In the genomic region with DNA sequence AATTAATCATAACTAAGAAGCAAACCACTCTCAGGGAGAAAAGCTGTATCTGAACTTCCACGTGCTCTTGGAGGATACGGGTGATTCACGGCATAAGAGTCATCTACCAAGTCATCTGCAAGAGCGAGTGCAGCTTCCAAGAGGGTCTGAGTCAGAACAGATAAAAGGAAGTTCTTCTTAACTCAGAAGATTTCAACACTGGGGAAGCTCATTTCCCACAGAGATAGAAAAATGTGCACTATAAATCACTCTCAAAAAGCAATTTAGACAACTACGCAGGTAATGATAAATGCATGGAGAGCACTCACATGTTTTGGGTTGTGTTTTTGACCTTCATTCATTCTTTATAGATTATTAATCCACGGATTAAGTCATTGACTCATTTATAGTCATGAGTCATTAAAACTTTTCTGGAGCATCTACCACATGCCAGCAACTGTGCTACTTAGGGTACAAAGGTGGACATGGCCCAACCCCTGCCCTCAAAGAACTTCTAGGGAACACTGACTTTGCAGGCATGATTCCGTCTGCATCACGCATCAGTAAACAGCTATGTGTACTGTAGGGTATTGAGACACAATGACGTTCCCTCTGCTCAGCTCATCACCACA, we compare ENCODE assay signal across 11 cellular contexts. TPM values are rescaled to one million over a fixed set of nuclear protein-coding genes. Genes with fewer than 3 reads are reported as not detected.
DNase-seq lines count a peak whose midpoint lies in the region; ATAC-seq and TF ChIP-seq lines count a peak whose summit lies in the region.
"Had no signal": no experiment of that assay in that cellular context is flagged by ENCODE, and none has a peak within 500 bp of the region (broad histone marks: within the 10 kb centered on the region; RNA-seq: fewer than 3 reads in every experiment).

No MANE protein-coding gene starts in this region.

- CTCF ChIA-PET in Panc1 (lab: Charles Lee) = no interaction called here

- intact Hi-C loops in Panc1 (cut with micrococcal nuclease; ENCODE audit: unreplicated experiment) (no loop called here), esophagus muscularis mucosa (cut with DNase I) (no loop called here)

- H3K36me3 ChIP-seq in Panc1 (ENCODE audit: control insufficient read depth, insufficient read depth, low read length) (no peaks in the 10 kb centered on the region), esophagus muscularis mucosa (no peaks in the 10 kb centered on the region)

- POLR2A ChIA-PET in Panc1 (lab: Charles Lee) = no interaction called here

- ATAC-seq in Panc1 = no peak
- ATAC-seq: GM23338 had no signal

- H3K27me3 ChIP-seq in Panc1 (ENCODE audit: control insufficient read depth, insufficient read depth, low read length) (peaks cover 4% of the 10 kb centered on the region; the same call in 1 of the 2 replicates), esophagus muscularis mucosa (peaks cover 0 to 8% (median 0%) of the 10 kb centered on the region in 4 donors)

- BruUV-seq in Panc1 (replicated peaks; lab: Mats Ljungman, UMichigan) = no TSS peak

- TF ChIP-seq EP300 in esophagus muscularis mucosa (IDR thresholded peaks at IDR 0.05) = no peak

- DNase-seq in H4 (ENCODE audit: low spot score) (peak; percentile 80), Panc1 (ENCODE audit: low read depth, low spot score) (peak; percentile 33), epithelial cell of esophagus (ENCODE audit: low read depth) (peak; percentile 99), pulmonary artery endothelial cell (ENCODE audit: low read depth, low spot score) (peak; percentile 22), DMS53 (lab: John Stamatoyannopoulos, UW) (no peak), esophagus muscularis mucosa (ENCODE audit: extremely low spot score) (no peak), cortex of kidney (lab: John Stamatoyannopoulos, UW) (no peak), NCI-H510A treated with DMSO at 0.1 percent for 48 hours (lab: John Stamatoyannopoulos, UW) (no peak)
- DNase-seq: central memory CD4-positive, alpha-beta T cell; occipital lobe had no signal

- no peak overlapping the region for H3K27ac ChIP-seq in Panc1 (ENCODE audit: low read length)
- H3K27ac ChIP-seq in esophagus muscularis mucosa (replicated peaks in 1 of 4) = no peak overlapping the region

- TF ChIP-seq POLR2A in esophagus muscularis mucosa (IDR thresholded peaks at IDR 0.05; ENCODE audit: low read depth) = no peak

- H3K4me1 ChIP-seq in Panc1 (ENCODE audit: control insufficient read depth, insufficient read depth, low read length) = no peaks in the 10 kb centered on the region
- no peaks in the 10 kb centered on the region for H3K4me1 ChIP-seq in esophagus muscularis mucosa

- no peak overlapping the region for H3K4me3 ChIP-seq in Panc1 (ENCODE audit: low read depth in 2 of 2, low read length in 2 of 2)
- H3K4me3 ChIP-seq in epithelial cell of esophagus (ENCODE audit: low read length) = no peak overlapping the region
- H3K4me3 ChIP-seq in esophagus muscularis mucosa = no peak overlapping the region
- H3K4me3 ChIP-seq: GM23338 had no signal

- no peaks in the 10 kb centered on the region for H3K9me3 ChIP-seq in Panc1 (ENCODE audit: control insufficient read depth, insufficient read depth, low read depth, low read length)
- H3K9me3 ChIP-seq in esophagus muscularis mucosa = no peaks in the 10 kb centered on the region

- in situ Hi-C loops in Panc1 (cut with HindIII; ENCODE audit: low pct_unique_long_range_greater_than_20kb, low sequenced_read_pairs) = no loop called here

- no peak for TF ChIP-seq CTCF in Panc1 (IDR thresholded peaks at IDR 0.05)
- TF ChIP-seq CTCF in epithelial cell of esophagus (IDR thresholded peaks at IDR 0.05; ENCODE audit: insufficient read depth, low read depth, low read length, missing control alignments) = no peak
- TF ChIP-seq CTCF in esophagus muscularis mucosa (IDR thresholded peaks at IDR 0.05) = no peak

- WGBS in esophagus muscularis mucosa = 48% methylated on average over 9 of the region's 9 CpGs

RNA-seq across cellular contexts. Expression of a gene that starts 20.8 kb away (rescaled TPM):
- total RNA-seq in H4 (2014; rRNA removed; shearing (Covaris generic)) = 0.06 TPM in 1 of 2 replicates, not detected in the other
- 0.13 TPM for total RNA-seq in Panc1 (2021; ENCODE audit: unreplicated experiment)
- polyA plus RNA-seq in Panc1 (2012; ENCODE audit: insufficient read length) = not detected
- total RNA-seq in pulmonary artery endothelial cell = 0.04 and 0.13 TPM in 2 replicates
- 1 to 10 TPM in 2 of 4 donors, not detected in 2; 1.2 to 1.6 TPM for total RNA-seq in esophagus muscularis mucosa
- total RNA-seq: GM23338 had no signal
- polyA plus RNA-seq: GM23338 had no signal

Comparison
In these comparisons a context has a peak if more than half of its experiments do, and no peak if none do; other contexts are left out.
1. DNase-seq: peak in H4 (single experiment), Panc1 (single experiment), epithelial cell of esophagus (single experiment) and pulmonary artery endothelial cell (single experiment); none in DMS53 (single experiment), esophagus muscularis mucosa (single experiment), cortex of kidney (single experiment) and NCI-H510A treated with DMSO at 0.1 percent for 48 hours (single experiment).